Comparison of ENCODE assay signal across 10 cellular contexts in the genomic region with DNA sequence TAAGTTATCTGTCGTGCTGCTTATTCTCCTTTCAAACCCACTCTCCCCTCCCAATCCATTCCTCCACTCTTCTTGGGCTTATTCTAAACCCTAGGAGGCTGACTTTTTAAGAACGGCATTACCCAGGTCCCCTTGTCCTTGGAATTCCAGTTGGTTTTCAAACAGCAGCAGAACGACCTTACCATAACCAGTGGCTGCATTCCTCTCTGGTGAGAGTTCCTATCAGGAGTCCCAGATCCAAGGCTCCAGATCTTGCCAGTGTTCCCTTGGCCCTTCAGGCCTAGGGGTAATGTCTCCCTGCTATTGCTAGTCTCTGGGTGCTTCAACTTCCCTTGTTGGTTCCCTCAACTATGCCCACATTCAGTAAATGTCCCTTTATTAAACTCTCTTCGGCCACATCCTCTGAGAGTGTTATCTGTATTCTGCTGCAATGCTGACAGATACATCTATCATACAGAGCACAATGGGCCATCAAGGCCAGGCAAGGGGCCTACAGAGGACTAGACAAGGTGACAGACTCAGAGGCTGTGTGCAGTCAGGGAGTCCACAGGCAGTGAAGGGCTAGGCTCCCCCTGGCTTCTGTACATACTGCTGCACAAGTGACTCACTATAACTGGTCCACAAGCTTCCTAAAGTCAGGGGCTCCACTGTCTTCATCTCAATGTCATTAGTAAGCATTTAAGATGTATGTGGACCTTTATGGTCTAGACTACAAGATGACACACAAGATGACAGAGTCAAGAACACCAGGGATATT. TPM values are rescaled to one million over a fixed set of nuclear protein-coding genes. Genes with fewer than 3 reads are reported as not detected.
A peak's percentile ranks its signal among the peaks of the same experiment; 100 is the strongest.
DNase-seq lines count a peak whose midpoint lies in the region; ATAC-seq, FAIRE-seq and TF ChIP-seq lines count a peak whose summit lies in the region.
"Had no signal": no experiment of that assay in that cellular context is flagged by ENCODE, and none has a peak within 500 bp of the region (broad histone marks: within the 10 kb centered on the region; RNA-seq: fewer than 3 reads in every experiment).

No MANE protein-coding gene starts in this region.

- no peak overlapping the region for H3K4me2 ChIP-seq in neural progenitor cell

- H3F3A ChIP-seq in neural progenitor cell (ENCODE audit: low read depth) = no peaks in the 10 kb centered on the region

- H4K20me1 ChIP-seq in neural progenitor cell (ENCODE audit: low read depth) = no peaks in the 10 kb centered on the region

- H3K4me3 ChIP-seq in CD4-positive, alpha-beta memory T cell (ENCODE audit: low read length in 2 of 2) = no peak overlapping the region
- H3K4me3 ChIP-seq in neural progenitor cell = no peak overlapping the region

- H3K27me3 Mint-ChIP-seq in CD4-positive, alpha-beta memory T cell = no peaks in the 10 kb centered on the region
- H3K27me3 Mint-ChIP-seq in neural progenitor cell (ENCODE audit: insufficient read depth, low read depth) = no peaks in the 10 kb centered on the region

- H3K36me3 Mint-ChIP-seq in CD4-positive, alpha-beta memory T cell = peaks cover 9 to 34% of the 10 kb centered on the region in 2 donors
- no peaks in the 10 kb centered on the region for H3K36me3 Mint-ChIP-seq in neural progenitor cell

- peak overlapping the region; percentile 51 to 98 (median 77) for H3K27ac Mint-ChIP-seq in CD4-positive, alpha-beta memory T cell
- H3K27ac Mint-ChIP-seq in neural progenitor cell = no peak overlapping the region

- H3K4me1 Mint-ChIP-seq in CD4-positive, alpha-beta memory T cell = peaks cover 47 to 79% (median 62%) of the 10 kb centered on the region in 4 donors
- peaks cover 35% of the 10 kb centered on the region for H3K4me1 Mint-ChIP-seq in neural progenitor cell

- H3K9ac ChIP-seq in neural progenitor cell = no peak overlapping the region

- CTCF ChIA-PET in CD4-positive, alpha-beta memory T cell (lab: Charles Lee; ENCODE audit: partially characterized antibody) = no interaction called here
- CTCF ChIA-PET in RWPE1 (lab: Yijun Ruan, JAX) = interaction anchor here (0.6 to 1.4 kb wide), 2 partner anchors 50 to 139 kb away, joined by 6 to 9 read pairs; no protein-coding TSS in a partner anchor

- no peak overlapping the region for H2AFZ ChIP-seq in neural progenitor cell (replicated peaks)

- intact Hi-C loops in CD4-positive, alpha-beta memory T cell (cut with micrococcal nuclease) = no loop called here

- no peaks in the 10 kb centered on the region for H3K79me2 ChIP-seq in neural progenitor cell (ENCODE audit: low read depth)

- TF ChIP-seq CTCF in RWPE1 (conservative IDR thresholded peaks at IDR 0.05; ENCODE audit: low read depth) (no peak), neural progenitor cell (IDR thresholded peaks at IDR 0.05) (no peak)

- no peaks in the 10 kb centered on the region for H3K9me3 ChIP-seq in CD4-positive, alpha-beta memory T cell (ENCODE audit: control insufficient read depth in 1 of 2, low read length in 2 of 2)
- H3K9me3 ChIP-seq in neural progenitor cell (ENCODE audit: low read depth) = no peaks in the 10 kb centered on the region

- H3K9me3 Mint-ChIP-seq in CD4-positive, alpha-beta memory T cell = no peaks in the 10 kb centered on the region
- H3K9me3 Mint-ChIP-seq in neural progenitor cell = no peaks in the 10 kb centered on the region
- H3K9me3 Mint-ChIP-seq: H9 had no signal

- peak overlapping the region in 3 of 8 donors; percentile 5 to 29 (median 26) for H3K4me3 Mint-ChIP-seq in CD4-positive, alpha-beta memory T cell
- no peak overlapping the region for H3K4me3 Mint-ChIP-seq in neural progenitor cell

- DNase-seq in CD4-positive, alpha-beta memory T cell = peak in 1 of 5 donors; percentile 54
- DNase-seq in GM19239 (ENCODE audit: insufficient read length, low spot score) (no peak), amniotic epithelial cell (ENCODE audit: low read depth) (peak; percentile 56), myocyte (ENCODE audit: low read depth) (peak; percentile 28), DMS153 (lab: John Stamatoyannopoulos, UW) (no peak), RWPE1 (ENCODE audit: low spot score) (no peak), neural progenitor cell (ENCODE audit: low spot score) (no peak)
- DNase-seq: H9, NCI-H226 had no signal

- no peaks in the 10 kb centered on the region for H3K27me3 ChIP-seq in CD4-positive, alpha-beta memory T cell (ENCODE audit: insufficient read depth, low read length)
- no peaks in the 10 kb centered on the region for H3K27me3 ChIP-seq in neural progenitor cell

- peaks cover 69% of the 10 kb centered on the region for H3K4me1 ChIP-seq in CD4-positive, alpha-beta memory T cell (ENCODE audit: insufficient read depth, low read length)
- H3K4me1 ChIP-seq in neural progenitor cell = no peaks in the 10 kb centered on the region

- H3K27ac ChIP-seq in CD4-positive, alpha-beta memory T cell (ENCODE audit: low read depth, low read length) = no peak overlapping the region
- H3K27ac ChIP-seq in RWPE1 (no peak overlapping the region), neural progenitor cell (no peak overlapping the region)

- FAIRE-seq in GM19239 (lab: Jason Lieb, UNC) = peak; percentile 75

- peaks cover 4% of the 10 kb centered on the region for H3K36me3 ChIP-seq in CD4-positive, alpha-beta memory T cell (ENCODE audit: insufficient read depth, low read length)
- H3K36me3 ChIP-seq in neural progenitor cell = no peaks in the 10 kb centered on the region

- POLR2A ChIA-PET in CD4-positive, alpha-beta memory T cell (lab: Charles Lee; ENCODE audit: partially characterized antibody) = interaction anchor here (4.2 kb wide), 1 partner anchor 10 kb away, joined by 29 read pairs; a partner anchor contains a TSS
- POLR2A ChIA-PET in RWPE1 (lab: Yijun Ruan, JAX; ENCODE audit: low non-redundant PET) = no interaction called here

- no peak for ATAC-seq in HG03571 (IDR thresholded peaks at IDR 0.05; ENCODE audit: unreplicated experiment)

RNA-seq across cellular contexts. Expression of a gene that starts 10.1 kb away (rescaled TPM):
- total RNA-seq in CD4-positive, alpha-beta memory T cell = 10 to 100 TPM; 33.0 to 35.2 TPM
- 10 to 100 TPM; 63.0 to 70.8 TPM for polyA plus RNA-seq in CD4-positive, alpha-beta memory T cell
- total RNA-seq in myocyte (4.6 and 6.2 TPM in 2 replicates), neural progenitor cell (ENCODE audit: low replicate concordance) (0.15 TPM in 1 of 2 replicates, not detected in the other)
- polyA plus RNA-seq in myocyte (2012) = 0.86 TPM

RNA-seq across cellular contexts. Expression of a gene that starts 24.1 kb away (rescaled TPM):
- total RNA-seq in CD4-positive, alpha-beta memory T cell = 10 to 100 TPM; 20.0 to 20.3 TPM
- polyA plus RNA-seq in CD4-positive, alpha-beta memory T cell = 1 to 10 TPM; 1.4 to 2.8 TPM
- 2.4 and 2.5 TPM in 2 replicates for total RNA-seq in myocyte
- polyA plus RNA-seq in myocyte (2012) = 0.93 TPM
- 1.9 and 3.2 TPM in 2 replicates for total RNA-seq in neural progenitor cell (ENCODE audit: low replicate concordance)

RNA-seq across cellular contexts. Expression of a gene that starts 46.0 kb away (rescaled TPM):
- total RNA-seq in CD4-positive, alpha-beta memory T cell = not detected
- polyA plus RNA-seq in CD4-positive, alpha-beta memory T cell = not detected
- total RNA-seq in myocyte = not detected in 2 replicates
- polyA plus RNA-seq in myocyte (2012) = not detected
- 0.15 and 0.19 TPM in 2 replicates for total RNA-seq in neural progenitor cell (ENCODE audit: low replicate concordance)

Comparison
In these comparisons a context has a peak if more than half of its experiments do, and no peak if none do; other contexts are left out.
1. DNase-seq: peak in amniotic epithelial cell (single experiment) and myocyte (single experiment); none in GM19239 (single experiment), DMS153 (single experiment), RWPE1 (single experiment) and neural progenitor cell (single experiment).